In the genomic region with DNA sequence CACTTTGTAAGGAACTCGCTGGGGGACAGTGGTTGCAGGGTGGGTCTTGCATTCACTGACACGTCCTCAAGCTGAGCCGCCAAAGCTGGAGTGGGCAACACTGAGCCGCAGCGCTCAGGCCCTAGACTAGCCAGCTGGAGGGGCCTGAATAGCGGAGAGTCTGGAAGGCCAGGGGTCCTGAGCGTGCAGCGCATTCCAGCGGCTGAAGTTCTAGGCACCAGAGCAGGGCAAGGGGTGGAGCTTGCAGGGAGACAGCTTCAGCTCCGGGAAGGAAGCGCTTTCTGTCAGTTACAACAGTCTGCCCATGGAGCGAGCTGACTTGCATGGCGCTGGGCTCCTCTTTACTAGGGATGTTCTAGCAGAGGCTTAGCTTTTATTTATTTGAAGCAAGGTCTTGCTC, we compare ENCODE assay signal across 19 cellular contexts. TPM values are rescaled to one million over a fixed set of nuclear protein-coding genes. Genes with fewer than 3 reads are reported as not detected.
DNase-seq lines count a peak whose midpoint lies in the region; TF ChIP-seq lines count a peak whose summit lies in the region.
"Had no signal": no experiment of that assay in that cellular context is flagged by ENCODE, and none has a peak within 500 bp of the region (broad histone marks: within the 10 kb centered on the region; RNA-seq: fewer than 3 reads in every experiment).

No MANE protein-coding gene starts in this region.

- H3K9me3 Mint-ChIP-seq in type B pancreatic cell, result no peaks in the 10 kb centered on the region
- H3K9me3 Mint-ChIP-seq: activated CD4-positive, alpha-beta memory T cell treated with anti-CD3 and anti-CD28 coated beads for 36 hours; activated T-cell treated with anti-CD3 and anti-CD28 coated beads, Interleukin-2, amount 50 U/mL, for 4 hours; CD8-positive, alpha-beta T cell; central memory CD8-positive, alpha-beta T cell; natural killer cell; stimulated activated naive B cell treated with anti-CD40 and anti-IgM and Interleukin-4, amounts not matched to agents 10 μg/mL and 1 μg/mL and 100 μg/mL, for 72 hours had no signal

- POLR2A ChIA-PET in GM10248 (lab: Yijun Ruan, JAX), result no interaction called here

- H3K36me3 Mint-ChIP-seq in type B pancreatic cell, result no peaks in the 10 kb centered on the region
- H3K36me3 Mint-ChIP-seq: CD8-positive, alpha-beta T cell; natural killer cell had no signal

- CTCF ChIA-PET in GM10248 (lab: Yijun Ruan, JAX), result interaction anchor here (0.7 to 2.5 kb wide), 5 partner anchors 10 to 62 kb away, joined by 3 to 6 read pairs (median 3); a partner anchor contains a TSS

- DNase-seq in activated effector memory CD4-positive, alpha-beta T cell treated with anti-CD3 and anti-CD28 coated beads, Interleukin-2, amount 50 U/mL, for 16 hours, result peak; percentile 42
- DNase-seq in activated effector memory CD4-positive, alpha-beta T cell treated with Interleukin-2 at 50 U/mL for 16 hours, result no peak
- DNase-seq in ecto neural progenitor cell (ENCODE audit: low spot score) (peak; percentile 70), medulla oblongata (ENCODE audit: extremely low spot score) (peak; percentile 68), type B pancreatic cell (ENCODE audit: extremely low spot score, unreplicated experiment) (no peak), GM10248 (ENCODE audit: extremely low spot score) (no peak), mesenteric fat pad (ENCODE audit: low spot score) (no peak), GF-D8 (lab: John Stamatoyannopoulos, UW) (no peak)
- DNase-seq: activated CD4-positive, alpha-beta memory T cell treated with anti-CD3 and anti-CD28 coated beads for 36 hours; activated T-cell treated with anti-CD3 and anti-CD28 coated beads, Interleukin-2, amount 50 U/mL, for 4 hours; CD8-positive, alpha-beta T cell; mammary epithelial cell; natural killer cell; NCI-H1436; NCI-H446 treated with DMSO at 0.1 percent for 48 hours; RPMI8226; stimulated activated naive B cell treated with anti-CD40 and anti-IgM and Interleukin-4, amounts not matched to agents 10 μg/mL and 1 μg/mL and 100 μg/mL, for 72 hours; trophoblast cell had no signal

- H3K27me3 Mint-ChIP-seq in type B pancreatic cell, result peaks cover 12% of the 10 kb centered on the region
- H3K27me3 Mint-ChIP-seq: central memory CD8-positive, alpha-beta T cell had no signal

- peak overlapping the region; percentile 73 for H3K4me3 Mint-ChIP-seq in type B pancreatic cell
- H3K4me3 Mint-ChIP-seq: activated CD4-positive, alpha-beta memory T cell treated with anti-CD3 and anti-CD28 coated beads for 36 hours; activated T-cell treated with anti-CD3 and anti-CD28 coated beads, Interleukin-2, amount 50 U/mL, for 4 hours; CD8-positive, alpha-beta T cell; central memory CD8-positive, alpha-beta T cell; natural killer cell; stimulated activated naive B cell treated with anti-CD40 and anti-IgM and Interleukin-4, amounts not matched to agents 10 μg/mL and 1 μg/mL and 100 μg/mL, for 72 hours had no signal

- no peak overlapping the region for H3K27ac Mint-ChIP-seq in type B pancreatic cell
- H3K27ac Mint-ChIP-seq: activated CD4-positive, alpha-beta memory T cell treated with anti-CD3 and anti-CD28 coated beads for 36 hours; CD8-positive, alpha-beta T cell; natural killer cell; stimulated activated naive B cell treated with anti-CD40 and anti-IgM and Interleukin-4, amounts not matched to agents 10 μg/mL and 1 μg/mL and 100 μg/mL, for 72 hours had no signal

- TF ChIP-seq CTCF in type B pancreatic cell (conservative IDR thresholded peaks at IDR 0.05) (no peak), GM10248 (IDR thresholded peaks at IDR 0.05; ENCODE audit: control extremely low read depth, extremely low read depth, low read depth, missing control alignments) (no peak)

- peaks cover 19% of the 10 kb centered on the region for H3K4me1 Mint-ChIP-seq in type B pancreatic cell (ENCODE audit: unreplicated experiment)

RNA-seq across cellular contexts. Expression of a gene that starts 2.7 kb away (rescaled TPM):
- 3.2 and 3.3 TPM in 2 replicates for total RNA-seq in type B pancreatic cell (ENCODE audit: low replicate concordance)
- total RNA-seq in mesenteric fat pad, result 0.48 TPM

Comparison
In these comparisons a context has a peak if more than half of its experiments do, and no peak if none do; other contexts are left out.
1. DNase-seq: peak in activated effector memory CD4-positive, alpha-beta T cell treated with anti-CD3 and anti-CD28 coated beads, Interleukin-2, amount 50 U/mL, for 16 hours (single experiment), ecto neural progenitor cell (single experiment) and medulla oblongata (single experiment); none in activated effector memory CD4-positive, alpha-beta T cell treated with Interleukin-2 at 50 U/mL for 16 hours (single experiment), type B pancreatic cell (single experiment), GM10248 (single experiment), mesenteric fat pad (single experiment) and GF-D8 (single experiment).